In genomic region chr18:70019136-70019535, GRCh38 we compare ENCODE assay signal across 31 cellular contexts.
"Had no signal": no experiment of that assay in that cellular context is flagged by ENCODE, and none has a peak within 500 bp of the region (broad histone marks: within the 10 kb centered on the region; RNA-seq: fewer than 3 reads in every experiment).

No MANE protein-coding gene starts in this region.

- FAIRE-seq: bronchial epithelial cell, TTC549 had no signal

- DNase-seq: activated CD4-positive, alpha-beta memory T cell treated with anti-CD3 and anti-CD28 coated beads, Interleukin-2, amount 10 ng/mL, durations not matched to agents 7 days and 5 days; activated CD4-positive, alpha-beta T cell treated with anti-CD3 and anti-CD28 coated beads for 1 hour; activated CD4-positive, alpha-beta T cell treated with anti-CD3 and anti-CD28 coated beads for 36 hours; activated CD4-positive, alpha-beta T cell treated with anti-CD3 and anti-CD28 coated beads for 48 hours; activated CD4-positive, alpha-beta T cell treated with anti-CD3 and anti-CD28 coated beads, Interleukin-2, amount 10 ng/mL, durations not matched to agents 7 days and 5 days; activated CD4-positive, alpha-beta T cell treated with anti-CD3 and anti-CD28 coated beads, Interleukin-2, amount 50 U/mL, for 48 hours; activated CD4-positive, CD25-positive, alpha-beta regulatory T cell; activated CD8-positive, alpha-beta memory T cell treated with anti-CD3 and anti-CD28 coated beads for 24 hours; activated CD8-positive, alpha-beta memory T cell treated with anti-CD3 and anti-CD28 coated beads, Interleukin-2, amount 10 ng/mL, durations not matched to agents 7 days and 5 days; activated CD8-positive, alpha-beta memory T cell treated with anti-CD3 and anti-CD28 coated beads, Interleukin-2, amount 50 U/mL, for 48 hours; activated CD8-positive, alpha-beta T cell treated with anti-CD3 and anti-CD28 coated beads, Interleukin-2, amount 10 ng/mL, durations not matched to agents 7 days and 5 days; activated effector memory CD4-positive, alpha-beta T cell treated with Interleukin-2 at 50 U/mL for 16 hours; activated gamma-delta T cell; activated naive CD4-positive, alpha-beta T cell treated with anti-CD3 and anti-CD28 coated beads, Interleukin-2, amount 10 ng/mL, durations not matched to agents 7 days and 5 days; activated naive CD4-positive, alpha-beta T cell treated with Interleukin-2 at 50 U/mL for 16 hours; activated naive CD8-positive, alpha-beta T cell treated with anti-CD3 and anti-CD28 coated beads, Interleukin-2, amount 10 ng/mL, durations not matched to agents 7 days and 5 days; activated naive CD8-positive, alpha-beta T cell treated with anti-CD3 and anti-CD28 coated beads, Interleukin-2, amount 50 U/mL, for 24 hours; activated T-cell treated with anti-CD3 and anti-CD28 coated beads, Interleukin-2, amount 50 U/mL, for 24 hours; activated T-cell treated with anti-CD3 and anti-CD28 coated beads, Interleukin-2, amount 50 U/mL, for 48 hours; amygdala; cerebellar nuclear complex; T-helper 1 cell; T-helper 2 cell; T-helper 9 cell; WERI-Rb-1 had no signal

- H3K4me3 ChIP-seq: ascending aorta, cardiac muscle cell had no signal

- H3K27me3 ChIP-seq: ascending aorta, cardiac muscle cell had no signal

- H3K9me3 ChIP-seq: ascending aorta had no signal

- H3K36me3 ChIP-seq: cardiac muscle cell, WERI-Rb-1 had no signal

- H3K27ac ChIP-seq: ascending aorta, cardiac muscle cell, WERI-Rb-1 had no signal

- ATAC-seq: activated CD4-positive, alpha-beta T cell treated with anti-CD3 and anti-CD28 coated beads for 36 hours; activated CD4-positive, CD25-positive, alpha-beta regulatory T cell treated with anti-CD3 and anti-CD28 coated beads, Interleukin-2, amount 50 U/mL, for 24 hours; activated CD8-positive, alpha-beta memory T cell treated with anti-CD3 and anti-CD28 coated beads, Interleukin-2, amount 10 ng/mL, durations not matched to agents 7 days and 5 days; activated CD8-positive, alpha-beta T cell treated with anti-CD3 and anti-CD28 coated beads, Interleukin-2, amount 10 ng/mL, durations not matched to agents 7 days and 5 days; activated naive CD8-positive, alpha-beta T cell treated with anti-CD3 and anti-CD28 coated beads, Interleukin-2, amount 50 U/mL, for 24 hours; WTC11 had no signal
